In genomic region chr11:93718057-93718563, GRCh38 we compare ENCODE assay signal across 1 cellular context.
A peak's percentile ranks its signal among the peaks of the same experiment; 100 is the strongest.
TF ChIP-seq lines count a peak whose summit lies in the region.

No MANE protein-coding gene starts in this region.

TF ChIP-seq in GM12878, 131 proteins besides CTCF, POLR2A, EP300 and RAD21 (continued from another document and continues in another):
- TF ChIP-seq ZNF687 (IDR thresholded peaks at IDR 0.05) (peak; percentile 82), SRF (IDR thresholded peaks at IDR 0.05; ENCODE audit: low read depth in 2 of 2, low read length in 2 of 2) (peak in 1 of 2 experiments; percentile 69; a peak in 2 of 4 replicates), MLLT1 (IDR thresholded peaks at IDR 0.05) (no peak), TAF1 (IDR thresholded peaks at IDR 0.05; ENCODE audit: borderline replicate concordance, low read depth, low read length) (no peak), CREB1 (IDR thresholded peaks at IDR 0.05; ENCODE audit: low read depth) (peak; percentile 81), RBBP5 (conservative IDR thresholded peaks at IDR 0.05) (no peak), ETV6 (conservative IDR thresholded peaks at IDR 0.05 in 1 of 2, IDR thresholded peaks at IDR 0.05 in 1 of 2; ENCODE audit: borderline replicate concordance in 1 of 2, low read depth in 1 of 2) (peak in 1 of 2 experiments; percentile 53; a peak in 1 of 4 replicates), ZBTB4 (CRISPR knock-in tag; IDR thresholded peaks at IDR 0.05) (no peak), SREBF2 (IDR thresholded peaks at IDR 0.05; ENCODE audit: low read length) (no peak), CHD1 (IDR thresholded peaks at IDR 0.05; ENCODE audit: low read depth, low read length) (no peak), ZNF217 (IDR thresholded peaks at IDR 0.05) (no peak), NR2F1 (conservative IDR thresholded peaks at IDR 0.05) (peak; percentile 41; the same call in 1 of the 2 replicates), NRF1 (conservative IDR thresholded peaks at IDR 0.05; ENCODE audit: low read depth, low read length) (no peak), RFX5 (IDR thresholded peaks at IDR 0.05; ENCODE audit: low read depth, low read length) (no peak), EED (IDR thresholded peaks at IDR 0.05; ENCODE audit: low read depth) (peak; percentile 82), MAX (IDR thresholded peaks at IDR 0.05; ENCODE audit: low read depth, low read length) (no peak), ZNF24 (IDR thresholded peaks at IDR 0.05) (no peak), SMARCA5 (IDR thresholded peaks at IDR 0.05) (peak; percentile 16; the same call in 1 of the 2 replicates), FOXK2 (IDR thresholded peaks at IDR 0.05) (no peak), POLR2AphosphoS2 (IDR thresholded peaks at IDR 0.05; ENCODE audit: low read depth, low read length) (no peak), ZZZ3 (IDR thresholded peaks at IDR 0.05; ENCODE audit: control insufficient read depth, insufficient read length, low read depth) (no peak), IRF3 (IDR thresholded peaks at IDR 0.05) (no peak), E4F1 (IDR thresholded peaks at IDR 0.05; ENCODE audit: borderline replicate concordance, partially characterized antibody) (no peak), CBX3 (IDR thresholded peaks at IDR 0.05; ENCODE audit: borderline replicate concordance, low read depth) (no peak), RB1 (IDR thresholded peaks at IDR 0.05; ENCODE audit: borderline replicate concordance) (no peak), GABPA (IDR thresholded peaks at IDR 0.05; ENCODE audit: low read depth) (peak; percentile 69), MTA2 (IDR thresholded peaks at IDR 0.05; ENCODE audit: low read depth) (peak; percentile 92), SREBF1 (IDR thresholded peaks at IDR 0.05; ENCODE audit: low read length) (0 out of 2 replicates have a peak, but pooled peaks have one; percentile 18)
- TF ChIP-seq, protein P1, sequence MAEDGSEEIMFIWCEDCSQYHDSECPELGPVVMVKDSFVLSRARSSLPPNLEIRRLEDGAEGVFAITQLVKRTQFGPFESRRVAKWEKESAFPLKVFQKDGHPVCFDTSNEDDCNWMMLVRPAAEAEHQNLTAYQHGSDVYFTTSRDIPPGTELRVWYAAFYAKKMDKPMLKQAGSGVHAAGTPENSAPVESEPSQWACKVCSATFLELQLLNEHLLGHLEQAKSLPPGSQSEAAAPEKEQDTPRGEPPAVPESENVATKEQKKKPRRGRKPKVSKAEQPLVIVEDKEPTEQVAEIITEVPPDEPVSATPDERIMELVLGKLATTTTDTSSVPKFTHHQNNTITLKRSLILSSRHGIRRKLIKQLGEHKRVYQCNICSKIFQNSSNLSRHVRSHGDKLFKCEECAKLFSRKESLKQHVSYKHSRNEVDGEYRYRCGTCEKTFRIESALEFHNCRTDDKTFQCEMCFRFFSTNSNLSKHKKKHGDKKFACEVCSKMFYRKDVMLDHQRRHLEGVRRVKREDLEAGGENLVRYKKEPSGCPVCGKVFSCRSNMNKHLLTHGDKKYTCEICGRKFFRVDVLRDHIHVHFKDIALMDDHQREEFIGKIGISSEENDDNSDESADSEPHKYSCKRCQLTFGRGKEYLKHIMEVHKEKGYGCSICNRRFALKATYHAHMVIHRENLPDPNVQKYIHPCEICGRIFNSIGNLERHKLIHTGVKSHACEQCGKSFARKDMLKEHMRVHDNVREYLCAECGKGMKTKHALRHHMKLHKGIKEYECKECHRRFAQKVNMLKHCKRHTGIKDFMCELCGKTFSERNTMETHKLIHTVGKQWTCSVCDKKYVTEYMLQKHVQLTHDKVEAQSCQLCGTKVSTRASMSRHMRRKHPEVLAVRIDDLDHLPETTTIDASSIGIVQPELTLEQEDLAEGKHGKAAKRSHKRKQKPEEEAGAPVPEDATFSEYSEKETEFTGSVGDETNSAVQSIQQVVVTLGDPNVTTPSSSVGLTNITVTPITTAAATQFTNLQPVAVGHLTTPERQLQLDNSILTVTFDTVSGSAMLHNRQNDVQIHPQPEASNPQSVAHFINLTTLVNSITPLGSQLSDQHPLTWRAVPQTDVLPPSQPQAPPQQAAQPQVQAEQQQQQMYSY (CRISPR knock-in tag; IDR thresholded peaks at IDR 0.05): no peak
- TF ChIP-seq, protein P2, sequence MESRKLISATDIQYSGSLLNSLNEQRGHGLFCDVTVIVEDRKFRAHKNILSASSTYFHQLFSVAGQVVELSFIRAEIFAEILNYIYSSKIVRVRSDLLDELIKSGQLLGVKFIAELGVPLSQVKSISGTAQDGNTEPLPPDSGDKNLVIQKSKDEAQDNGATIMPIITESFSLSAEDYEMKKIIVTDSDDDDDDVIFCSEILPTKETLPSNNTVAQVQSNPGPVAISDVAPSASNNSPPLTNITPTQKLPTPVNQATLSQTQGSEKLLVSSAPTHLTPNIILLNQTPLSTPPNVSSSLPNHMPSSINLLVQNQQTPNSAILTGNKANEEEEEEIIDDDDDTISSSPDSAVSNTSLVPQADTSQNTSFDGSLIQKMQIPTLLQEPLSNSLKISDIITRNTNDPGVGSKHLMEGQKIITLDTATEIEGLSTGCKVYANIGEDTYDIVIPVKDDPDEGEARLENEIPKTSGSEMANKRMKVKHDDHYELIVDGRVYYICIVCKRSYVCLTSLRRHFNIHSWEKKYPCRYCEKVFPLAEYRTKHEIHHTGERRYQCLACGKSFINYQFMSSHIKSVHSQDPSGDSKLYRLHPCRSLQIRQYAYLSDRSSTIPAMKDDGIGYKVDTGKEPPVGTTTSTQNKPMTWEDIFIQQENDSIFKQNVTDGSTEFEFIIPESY (IDR thresholded peaks at IDR 0.05): no peak
- TF ChIP-seq, protein P3, sequence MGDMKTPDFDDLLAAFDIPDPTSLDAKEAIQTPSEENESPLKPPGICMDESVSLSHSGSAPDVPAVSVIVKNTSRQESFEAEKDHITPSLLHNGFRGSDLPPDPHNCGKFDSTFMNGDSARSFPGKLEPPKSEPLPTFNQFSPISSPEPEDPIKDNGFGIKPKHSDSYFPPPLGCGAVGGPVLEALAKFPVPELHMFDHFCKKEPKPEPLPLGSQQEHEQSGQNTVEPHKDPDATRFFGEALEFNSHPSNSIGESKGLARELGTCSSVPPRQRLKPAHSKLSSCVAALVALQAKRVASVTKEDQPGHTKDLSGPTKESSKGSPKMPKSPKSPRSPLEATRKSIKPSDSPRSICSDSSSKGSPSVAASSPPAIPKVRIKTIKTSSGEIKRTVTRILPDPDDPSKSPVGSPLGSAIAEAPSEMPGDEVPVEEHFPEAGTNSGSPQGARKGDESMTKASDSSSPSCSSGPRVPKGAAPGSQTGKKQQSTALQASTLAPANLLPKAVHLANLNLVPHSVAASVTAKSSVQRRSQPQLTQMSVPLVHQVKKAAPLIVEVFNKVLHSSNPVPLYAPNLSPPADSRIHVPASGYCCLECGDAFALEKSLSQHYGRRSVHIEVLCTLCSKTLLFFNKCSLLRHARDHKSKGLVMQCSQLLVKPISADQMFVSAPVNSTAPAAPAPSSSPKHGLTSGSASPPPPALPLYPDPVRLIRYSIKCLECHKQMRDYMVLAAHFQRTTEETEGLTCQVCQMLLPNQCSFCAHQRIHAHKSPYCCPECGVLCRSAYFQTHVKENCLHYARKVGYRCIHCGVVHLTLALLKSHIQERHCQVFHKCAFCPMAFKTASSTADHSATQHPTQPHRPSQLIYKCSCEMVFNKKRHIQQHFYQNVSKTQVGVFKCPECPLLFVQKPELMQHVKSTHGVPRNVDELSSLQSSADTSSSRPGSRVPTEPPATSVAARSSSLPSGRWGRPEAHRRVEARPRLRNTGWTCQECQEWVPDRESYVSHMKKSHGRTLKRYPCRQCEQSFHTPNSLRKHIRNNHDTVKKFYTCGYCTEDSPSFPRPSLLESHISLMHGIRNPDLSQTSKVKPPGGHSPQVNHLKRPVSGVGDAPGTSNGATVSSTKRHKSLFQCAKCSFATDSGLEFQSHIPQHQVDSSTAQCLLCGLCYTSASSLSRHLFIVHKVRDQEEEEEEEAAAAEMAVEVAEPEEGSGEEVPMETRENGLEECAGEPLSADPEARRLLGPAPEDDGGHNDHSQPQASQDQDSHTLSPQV (IDR thresholded peaks at IDR 0.05): no peak
- TF ChIP-seq, protein P4, sequence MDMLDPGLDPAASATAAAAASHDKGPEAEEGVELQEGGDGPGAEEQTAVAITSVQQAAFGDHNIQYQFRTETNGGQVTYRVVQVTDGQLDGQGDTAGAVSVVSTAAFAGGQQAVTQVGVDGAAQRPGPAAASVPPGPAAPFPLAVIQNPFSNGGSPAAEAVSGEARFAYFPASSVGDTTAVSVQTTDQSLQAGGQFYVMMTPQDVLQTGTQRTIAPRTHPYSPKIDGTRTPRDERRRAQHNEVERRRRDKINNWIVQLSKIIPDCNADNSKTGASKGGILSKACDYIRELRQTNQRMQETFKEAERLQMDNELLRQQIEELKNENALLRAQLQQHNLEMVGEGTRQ (IDR thresholded peaks at IDR 0.05; ENCODE audit: borderline replicate concordance, low read depth, low read length): no peak
